ENCODE assay signal across 14 cellular contexts in the genomic region with DNA sequence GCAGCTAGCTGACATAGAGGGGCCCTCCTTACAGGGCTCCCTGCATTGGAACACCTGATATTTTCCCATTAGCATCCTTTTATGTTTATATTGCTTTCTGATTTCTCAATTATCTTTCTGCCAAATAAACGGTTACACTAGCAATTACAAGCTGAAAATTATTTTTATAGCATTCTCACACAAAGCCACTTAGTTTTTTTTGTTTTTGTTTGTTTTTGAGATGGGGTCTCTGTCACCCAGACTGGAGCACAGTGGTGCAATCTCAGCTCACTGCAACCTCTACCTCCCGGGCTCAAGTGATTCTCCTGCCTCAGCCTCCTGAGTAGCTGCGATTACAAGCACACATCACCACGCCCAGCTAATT. TPM values are rescaled to one million over a fixed set of nuclear protein-coding genes. Genes with fewer than 3 reads are reported as not detected.
DNase-seq lines count a peak whose midpoint lies in the region; ATAC-seq, FAIRE-seq and TF ChIP-seq lines count a peak whose summit lies in the region.
"Had no signal": no experiment of that assay in that cellular context is flagged by ENCODE, and none has a peak within 500 bp of the region (broad histone marks: within the 10 kb centered on the region; RNA-seq: fewer than 3 reads in every experiment).

No MANE protein-coding gene starts in this region.

- peaks cover 0 to 18% (median 0%) of the 10 kb centered on the region in 9 donors for H3K27me3 ChIP-seq in heart left ventricle
- H3K27me3 ChIP-seq: ascending aorta, uterus had no signal

- FAIRE-seq in urothelium cell line (lab: Jason Lieb, UNC), result no peak
- FAIRE-seq: endometrium had no signal

- H3K4me3 ChIP-seq in heart left ventricle, result no peak overlapping the region
- H3K4me3 ChIP-seq: ascending aorta, uterus had no signal

- H3K4me1 ChIP-seq in heart left ventricle, result peaks cover 0 to 18% (median 0%) of the 10 kb centered on the region in 12 donors
- H3K4me1 ChIP-seq: ascending aorta, uterus had no signal

- H3K4me1 Mint-ChIP-seq in activated naive CD4-positive, alpha-beta T cell treated with anti-CD3 and anti-CD28 coated beads, Interleukin-2, amount 10 ng/mL, durations not matched to agents 7 days and 5 days, result peaks cover 48% of the 10 kb centered on the region
- peaks cover 21% of the 10 kb centered on the region for H3K4me1 Mint-ChIP-seq in T-helper 17 cell
- H3K4me1 Mint-ChIP-seq in effector memory CD8-positive, alpha-beta T cell (ENCODE audit: low read depth in 2 of 2), result peaks cover 10 to 14% of the 10 kb centered on the region in 2 donors

- CTCF ChIA-PET in activated naive CD4-positive, alpha-beta T cell treated with anti-CD3 and anti-CD28 coated beads, Interleukin-2, amount 10 ng/mL, durations not matched to agents 7 days and 5 days (lab: Charles Lee), result interaction anchor here (1.5 kb wide), 1 partner anchor 9 kb away, joined by 3 read pairs; no protein-coding TSS in a partner anchor

- no peaks in the 10 kb centered on the region for H3K9me3 Mint-ChIP-seq in activated naive CD4-positive, alpha-beta T cell treated with anti-CD3 and anti-CD28 coated beads, Interleukin-2, amount 10 ng/mL, durations not matched to agents 7 days and 5 days
- no peaks in the 10 kb centered on the region for H3K9me3 Mint-ChIP-seq in activated naive CD4-positive, alpha-beta T cell treated with anti-CD3 and anti-CD28 coated beads, Interleukin-2, amount 50 U/mL, for 72 hours
- H3K9me3 Mint-ChIP-seq in effector memory CD8-positive, alpha-beta T cell, result no peaks in the 10 kb centered on the region

- no peaks in the 10 kb centered on the region for H3K36me3 ChIP-seq in heart left ventricle
- H3K36me3 ChIP-seq: ascending aorta, uterus had no signal

- no peaks in the 10 kb centered on the region for H3K27me3 Mint-ChIP-seq in activated naive CD4-positive, alpha-beta T cell treated with anti-CD3 and anti-CD28 coated beads, Interleukin-2, amount 10 ng/mL, durations not matched to agents 7 days and 5 days
- no peaks in the 10 kb centered on the region for H3K27me3 Mint-ChIP-seq in T-helper 17 cell
- H3K27me3 Mint-ChIP-seq in effector memory CD8-positive, alpha-beta T cell, result peaks cover 0 to 6% of the 10 kb centered on the region in 2 donors

- H3K27ac ChIP-seq in heart left ventricle, result no peak overlapping the region
- H3K27ac ChIP-seq: ascending aorta, uterus had no signal

- no peak for TF ChIP-seq CTCF in heart left ventricle (IDR thresholded peaks at IDR 0.05)

- peak overlapping the region; percentile 84 for H3K27ac Mint-ChIP-seq in activated naive CD4-positive, alpha-beta T cell treated with anti-CD3 and anti-CD28 coated beads, Interleukin-2, amount 10 ng/mL, durations not matched to agents 7 days and 5 days
- no peak overlapping the region for H3K27ac Mint-ChIP-seq in activated naive CD4-positive, alpha-beta T cell treated with anti-CD3 and anti-CD28 coated beads, Interleukin-2, amount 50 U/mL, for 72 hours
- peak overlapping the region; percentile 89 for H3K27ac Mint-ChIP-seq in T-helper 17 cell
- peak overlapping the region; percentile 27 to 74 for H3K27ac Mint-ChIP-seq in effector memory CD8-positive, alpha-beta T cell

- no peaks in the 10 kb centered on the region for H3K36me3 Mint-ChIP-seq in activated naive CD4-positive, alpha-beta T cell treated with anti-CD3 and anti-CD28 coated beads, Interleukin-2, amount 10 ng/mL, durations not matched to agents 7 days and 5 days
- no peaks in the 10 kb centered on the region for H3K36me3 Mint-ChIP-seq in activated naive CD4-positive, alpha-beta T cell treated with anti-CD3 and anti-CD28 coated beads, Interleukin-2, amount 50 U/mL, for 72 hours
- H3K36me3 Mint-ChIP-seq in T-helper 17 cell (ENCODE audit: low read depth), result no peaks in the 10 kb centered on the region
- H3K36me3 Mint-ChIP-seq in effector memory CD8-positive, alpha-beta T cell (ENCODE audit: insufficient read depth), result no peaks in the 10 kb centered on the region

- WGBS in heart left ventricle, 4 donors, result 88 to 91% (median 89%) methylated on average over 4 of the region's 4 CpGs

- H3K4me3 Mint-ChIP-seq in activated naive CD4-positive, alpha-beta T cell treated with anti-CD3 and anti-CD28 coated beads, Interleukin-2, amount 10 ng/mL, durations not matched to agents 7 days and 5 days, result no peak overlapping the region
- peak overlapping the region; percentile 88 for H3K4me3 Mint-ChIP-seq in T-helper 17 cell
- peak overlapping the region; percentile 38 to 72 for H3K4me3 Mint-ChIP-seq in effector memory CD8-positive, alpha-beta T cell

- intact Hi-C loops in heart left ventricle (cut with DNase I), result no loop called here

- H3K9me3 ChIP-seq in T-helper 17 cell (ENCODE audit: control insufficient read depth, low read length, poor library complexity, severe bottlenecking) (no peaks in the 10 kb centered on the region), heart left ventricle (no peaks in the 10 kb centered on the region)
- H3K9me3 ChIP-seq: ascending aorta, uterus had no signal

- ATAC-seq in activated naive CD4-positive, alpha-beta T cell treated with anti-CD3 and anti-CD28 coated beads, Interleukin-2, amount 50 U/mL, for 72 hours, result no peak
- ATAC-seq in T-helper 17 cell (no peak), heart left ventricle (no peak)
- ATAC-seq in effector memory CD8-positive, alpha-beta T cell (replicated peaks), result no peak

- DNase-seq in activated naive CD4-positive, alpha-beta T cell treated with anti-CD3 and anti-CD28 coated beads, Interleukin-2, amount 10 ng/mL, durations not matched to agents 7 days and 5 days, result no peak
- no peak for DNase-seq in activated naive CD4-positive, alpha-beta T cell treated with anti-CD3 and anti-CD28 coated beads, Interleukin-2, amount 50 U/mL, for 72 hours (ENCODE audit: low spot score in 2 of 2)
- DNase-seq in T-helper 17 cell (no peak), heart left ventricle (no peak), GM19238 (ENCODE audit: insufficient read length, low spot score) (no peak), urothelium cell line (ENCODE audit: low spot score) (no peak)
- no peak for DNase-seq in effector memory CD8-positive, alpha-beta T cell
- no peak for DNase-seq in stimulated activated CD4-positive, alpha-beta T cell treated with anti-CD3 and anti-CD28 coated beads, Interleukin-15, amount 100 ng/mL, for 24 hours
- DNase-seq: activated CD4-positive, alpha-beta T cell treated with anti-CD3 and anti-CD28 coated beads for 4 hours; EL; SHP77; uterus had no signal

- TF ChIP-seq POLR2A in heart left ventricle (IDR thresholded peaks at IDR 0.05), result no peak

RNA-seq across cellular contexts. Expression of a gene that starts 9.9 kb away (rescaled TPM):
- total RNA-seq in activated naive CD4-positive, alpha-beta T cell treated with anti-CD3 and anti-CD28 coated beads, Interleukin-2, amount 50 U/mL, for 72 hours, result 100 to 1,000 TPM in 1 of 2 donors, 10 to 100 TPM in 1; 97.8 to 167 TPM
- total RNA-seq in T-helper 17 cell, result 100 to 1,000 TPM; 154 to 177 TPM
- total RNA-seq in heart left ventricle, result 10 to 100 TPM in 4 of 9 donors, 1 to 10 TPM in 5; 5.2 to 31.9 (median 8.4) TPM
- 1 to 10 TPM; 2.8 to 3.9 TPM for polyA plus RNA-seq in heart left ventricle

Comparison
In these comparisons a context has a peak if more than half of its experiments do, and no peak if none do; other contexts are left out.
1. H3K27ac Mint-ChIP-seq: peak in activated naive CD4-positive, alpha-beta T cell treated with anti-CD3 and anti-CD28 coated beads, Interleukin-2, amount 10 ng/mL, durations not matched to agents 7 days and 5 days (single experiment), T-helper 17 cell (single experiment) and effector memory CD8-positive, alpha-beta T cell (2 of 2); none in activated naive CD4-positive, alpha-beta T cell treated with anti-CD3 and anti-CD28 coated beads, Interleukin-2, amount 50 U/mL, for 72 hours (0 of 2).